2 cellular contexts compared by ENCODE assay signal in genomic region chr14:103638594-103638993, GRCh38.
TF ChIP-seq lines count a peak whose summit lies in the region.

No MANE protein-coding gene starts in this region.

TF ChIP-seq in GM23338, 12 proteins besides CTCF, POLR2A, EP300 and RAD21:
- no peak for TF ChIP-seq NANOG (IDR thresholded peaks at IDR 0.05; ENCODE audit: borderline replicate concordance)
- TF ChIP-seq ZNF114 (CRISPR knock-in tag; IDR thresholded peaks at IDR 0.05), result no peak
- TF ChIP-seq ETS1 (IDR thresholded peaks at IDR 0.05), result no peak
- no peak for TF ChIP-seq EZH2 (IDR thresholded peaks at IDR 0.05; ENCODE audit: low read depth, unreplicated experiment)
- no peak for TF ChIP-seq EZH2phosphoT487 (IDR thresholded peaks at IDR 0.05; ENCODE audit: unreplicated experiment)
- no peak for TF ChIP-seq POLR2AphosphoS5 (IDR thresholded peaks at IDR 0.05; ENCODE audit: low read depth)

TF ChIP-seq in SK-N-SH, 30 proteins besides CTCF, POLR2A, EP300 and RAD21:
- TF ChIP-seq TAF1 (IDR thresholded peaks at IDR 0.05; ENCODE audit: borderline replicate concordance, low read depth, low read length) (no peak), FOSL2 (IDR thresholded peaks at IDR 0.05; ENCODE audit: borderline replicate concordance, low read depth) (no peak), ELF1 (IDR thresholded peaks at IDR 0.05) (no peak), IRF3 (IDR thresholded peaks at IDR 0.05; ENCODE audit: low read depth, low read length) (no peak)
- TF ChIP-seq, protein P1, sequence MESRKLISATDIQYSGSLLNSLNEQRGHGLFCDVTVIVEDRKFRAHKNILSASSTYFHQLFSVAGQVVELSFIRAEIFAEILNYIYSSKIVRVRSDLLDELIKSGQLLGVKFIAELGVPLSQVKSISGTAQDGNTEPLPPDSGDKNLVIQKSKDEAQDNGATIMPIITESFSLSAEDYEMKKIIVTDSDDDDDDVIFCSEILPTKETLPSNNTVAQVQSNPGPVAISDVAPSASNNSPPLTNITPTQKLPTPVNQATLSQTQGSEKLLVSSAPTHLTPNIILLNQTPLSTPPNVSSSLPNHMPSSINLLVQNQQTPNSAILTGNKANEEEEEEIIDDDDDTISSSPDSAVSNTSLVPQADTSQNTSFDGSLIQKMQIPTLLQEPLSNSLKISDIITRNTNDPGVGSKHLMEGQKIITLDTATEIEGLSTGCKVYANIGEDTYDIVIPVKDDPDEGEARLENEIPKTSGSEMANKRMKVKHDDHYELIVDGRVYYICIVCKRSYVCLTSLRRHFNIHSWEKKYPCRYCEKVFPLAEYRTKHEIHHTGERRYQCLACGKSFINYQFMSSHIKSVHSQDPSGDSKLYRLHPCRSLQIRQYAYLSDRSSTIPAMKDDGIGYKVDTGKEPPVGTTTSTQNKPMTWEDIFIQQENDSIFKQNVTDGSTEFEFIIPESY (IDR thresholded peaks at IDR 0.05; ENCODE audit: borderline replicate concordance, low read depth), result no peak
TF ChIP-seq in SK-N-SH: peak in this region for 0.
